Comparison of ENCODE assay signal across 8 cellular contexts in genomic region chr1:77589231-77589630, GRCh38.
"Had no signal": no experiment of that assay in that cellular context is flagged by ENCODE, and none has a peak within 500 bp of the region (broad histone marks: within the 10 kb centered on the region; RNA-seq: fewer than 3 reads in every experiment).

No MANE protein-coding gene starts in this region.

- H3K27ac ChIP-seq: HL-60, KMS-11 had no signal

- FAIRE-seq: HepG2, HTR-8/SVneo, K562 had no signal

- H3K4me3 ChIP-seq: K562 had no signal

- DNase-seq: IMR-90, KBM-7, KG1 had no signal

- H3K4me2 ChIP-seq: KMS-11 had no signal

- ATAC-seq: HepG2, K562 had no signal
